In genomic region chrX:49291615-49292337, GRCh38 we compare ENCODE assay signal across 9 cellular contexts. TPM values are rescaled to one million over a fixed set of nuclear protein-coding genes. Genes with fewer than 3 reads are reported as not detected.
DNase-seq lines count a peak whose midpoint lies in the region; ATAC-seq, FAIRE-seq and TF ChIP-seq lines count a peak whose summit lies in the region.
"Had no signal": no experiment of that assay in that cellular context is flagged by ENCODE, and none has a peak within 500 bp of the region (broad histone marks: within the 10 kb centered on the region; RNA-seq: fewer than 3 reads in every experiment).

No MANE protein-coding gene starts in this region.

- H2BK20ac ChIP-seq in H1 (ENCODE audit: low read length): no peak overlapping the region

- H3K79me1 ChIP-seq in H1 (ENCODE audit: low read depth, low read length): no peaks in the 10 kb centered on the region

- H3K4me3 ChIP-seq in BJ (ENCODE audit: low read depth, low read length) (no peak overlapping the region), H1 (ENCODE audit: extremely low read depth in 1 of 4, insufficient read depth in 2 of 4, low read depth in 3 of 4, low read length in 4 of 4) (no peak overlapping the region)

- no peak overlapping the region for H3K27ac ChIP-seq in H1 (ENCODE audit: low read depth, low read length)

- H4K8ac ChIP-seq in H1 (ENCODE audit: extremely low read depth, insufficient read depth, low read length): peak overlapping the region; percentile 79; the same call in 1 of the 2 replicates

- H3K9ac ChIP-seq in H1 (replicated peaks in 1 of 4; ENCODE audit: extremely low read depth in 1 of 4, low read depth in 3 of 4, low read length in 3 of 4): no peak overlapping the region

- TF ChIP-seq RAD21 in H1 (IDR thresholded peaks at IDR 0.05 in 1 of 2, conservative IDR thresholded peaks at IDR 0.05 in 1 of 2; ENCODE audit: low read depth in 2 of 2, low read length in 2 of 2): peak; percentile 74 to 84

- ATAC-seq in GM19455 (IDR thresholded peaks at IDR 0.05; ENCODE audit: unreplicated experiment): peak; percentile 61
- peak; percentile 94 for ATAC-seq in stimulated activated naive CD8-positive, alpha-beta T cell treated with anti-CD3 and anti-CD28 coated beads, Interleukin-15, Interleukin-2, amounts not matched to agents 100 U/mL and 50 U/mL, for 24 hours
- no peak for ATAC-seq in GM19395 (IDR thresholded peaks at IDR 0.05; ENCODE audit: unreplicated experiment)

- FAIRE-seq in H1 (lab: Jason Lieb, UNC): no peak

- no peak for TF ChIP-seq EP300 in H1 (IDR thresholded peaks at IDR 0.05; ENCODE audit: borderline replicate concordance in 1 of 2, low read depth in 2 of 2, low read length in 2 of 2)

- no peaks in the 10 kb centered on the region for H3K4me1 ChIP-seq in H1 (replicated peaks in 1 of 4; ENCODE audit: control insufficient read depth in 3 of 4, insufficient read depth in 4 of 4, low read length in 3 of 4)

- 28% methylated on average over 8 of the region's 11 CpGs; no CpG with 5 or more reads in 1 of the 2 experiments for WGBS in H1 (ENCODE audit: extremely low coverage in 1 of 2, insufficient coverage in 1 of 2, insufficient read length in 1 of 2, insufficient replicate concordance in 2 of 2, low coverage in 1 of 2, low lambda C conversion rate in 2 of 2, missing lambda C conversion rate in 1 of 2), 2 experiments

- no peak overlapping the region for H3K14ac ChIP-seq in H1 (ENCODE audit: insufficient read length)

- no peak for TF ChIP-seq POLR2A in H1 (IDR thresholded peaks at IDR 0.05; ENCODE audit: control extremely low read depth in 1 of 2, low read depth in 2 of 2, low read length in 2 of 2)

- H3K27me3 ChIP-seq in BJ (ENCODE audit: control insufficient read depth, insufficient read depth, low read length) (no peaks in the 10 kb centered on the region), H1 (replicated peaks in 1 of 4; ENCODE audit: control insufficient read depth in 3 of 4, extremely low read depth in 1 of 4, insufficient read depth in 3 of 4, low read length in 3 of 4) (no peaks in the 10 kb centered on the region)

- no peak overlapping the region for H4K5ac ChIP-seq in H1 (ENCODE audit: insufficient read length, low read depth, low read length)

- H2AK5ac ChIP-seq in H1 (ENCODE audit: low read depth, low read length): no peak overlapping the region

- no peak overlapping the region for H3K18ac ChIP-seq in H1 (ENCODE audit: extremely low read depth, low read length)

- H2AFZ ChIP-seq in H1 (ENCODE audit: low read length): no peak overlapping the region

- H4K91ac ChIP-seq in H1 (replicated peaks; ENCODE audit: insufficient read length, low read length): no peak overlapping the region

- H4K20me1 ChIP-seq in H1 (replicated peaks in 1 of 2; ENCODE audit: control insufficient read depth in 1 of 2, insufficient read depth in 2 of 2, low read length in 2 of 2): no peaks in the 10 kb centered on the region

- H3K23me2 ChIP-seq in H1 (ENCODE audit: low read depth, low read length): no peaks in the 10 kb centered on the region

- H3K4me2 ChIP-seq in H1 (ENCODE audit: insufficient read depth in 1 of 2, low read depth in 2 of 2, low read length in 2 of 2): no peak overlapping the region

- no peak overlapping the region for H3K23ac ChIP-seq in H1 (ENCODE audit: insufficient read length)

- H3K56ac ChIP-seq in H1 (replicated peaks; ENCODE audit: insufficient read length, low read depth, low read length): no peak overlapping the region

- DNase-seq in BJ (ENCODE audit: low read depth) (no peak), NCI-H2227 treated with DMSO at 0.1 percent for 48 hours (lab: John Stamatoyannopoulos, UW) (peak; percentile 11), H1 (ENCODE audit: low read depth in 1 of 2, low spot score in 2 of 2) (peak; percentile 63 to 85), myocyte (ENCODE audit: low read depth) (peak; percentile 60)
- peak; percentile 65 to 66 for DNase-seq in activated CD4-positive, alpha-beta T cell treated with anti-CD3 and anti-CD28 coated beads, Interleukin-2, amount 50 U/mL, for 4 hours
- DNase-seq in stimulated activated naive CD8-positive, alpha-beta T cell treated with anti-CD3 and anti-CD28 coated beads, Interleukin-15, Interleukin-2, amounts not matched to agents 100 U/mL and 50 U/mL, for 24 hours: peak; percentile 79

- no peak overlapping the region for H2BK120ac ChIP-seq in H1 (replicated peaks; ENCODE audit: low read depth, low read length)

- H2BK5ac ChIP-seq in H1 (ENCODE audit: low read depth, low read length): no peak overlapping the region

- no peak overlapping the region for H2BK15ac ChIP-seq in H1 (ENCODE audit: low read length)

- H3K36me3 ChIP-seq in BJ (ENCODE audit: control insufficient read depth, insufficient read depth, low read length) (no peaks in the 10 kb centered on the region), H1 (ENCODE audit: control insufficient read depth in 2 of 4, insufficient read depth in 4 of 4, low read length in 3 of 4) (no peaks in the 10 kb centered on the region)

- POLR2A ChIA-PET in BJ (lab: Charles Lee): no interaction called here
- POLR2A ChIA-PET in H1 (lab: Charles Lee; ENCODE audit: partially characterized antibody): interaction anchor here (0.7 to 0.9 kb wide), 2 partner anchors 16 to 221 kb away, joined by 3 read pairs; no protein-coding TSS in a partner anchor

- H3K4ac ChIP-seq in H1 (replicated peaks; ENCODE audit: insufficient read length, low read depth, low read length): no peak overlapping the region

- H2BK12ac ChIP-seq in H1 (ENCODE audit: low read depth, low read length): no peak overlapping the region

- TF ChIP-seq CTCF in BJ (IDR thresholded peaks at IDR 0.05; ENCODE audit: insufficient read depth, low read depth, low read length): peak; percentile 71
- TF ChIP-seq CTCF in H1 (IDR thresholded peaks at IDR 0.05; ENCODE audit: control extremely low read depth in 1 of 3, insufficient read depth in 1 of 3, low read depth in 1 of 3, low read length in 3 of 3): peak; percentile 53 to 79 (median 57)

- CTCF ChIA-PET in BJ (lab: Yijun Ruan, JAX) (interaction anchor here (0.6 to 0.7 kb wide), 2 partner anchors 29 to 545 kb away, joined by 3 read pairs; no protein-coding TSS in a partner anchor), H1 (lab: Charles Lee; ENCODE audit: partially characterized antibody) (interaction anchor here (0.9 to 1.9 kb wide), 12 partner anchors 11 to 550 kb away, joined by 3 to 7 read pairs (median 4); no protein-coding TSS in a partner anchor)

- no peaks in the 10 kb centered on the region for H3K79me2 ChIP-seq in H1 (ENCODE audit: control insufficient read depth in 1 of 2, insufficient read depth in 2 of 2, low read length in 2 of 2)

- no peaks in the 10 kb centered on the region for H3K9me3 ChIP-seq in H1 (ENCODE audit: insufficient read depth in 2 of 2, low read depth in 1 of 2, low read length in 1 of 2)

RNA-seq across cellular contexts. Expression of gene GAGE10, which starts 11.7 kb away (rescaled TPM):
- not detected in 2 replicates for polyA plus RNA-seq in BJ (2011; rRNA removed)
- not detected in 2 replicates for polyA minus RNA-seq in BJ (2011; rRNA and poly(A)+ RNA removed)
- total RNA-seq in H1 (2021; fragmentation: NEBNext Ultra II Directional; extraction: Animal tissue kit (Norgen Biotek cat#: 25700)): not detected in 2 replicates
- not detected in 2 replicates for polyA plus RNA-seq in H1 (2011; rRNA removed)
- polyA plus RNA-seq in H1 (2011; cell fraction: cytosol; rRNA removed): not detected
- not detected for polyA plus RNA-seq in H1 (2011; cell fraction: nucleus; rRNA removed)
- polyA plus RNA-seq in H1 (2012, experiment 1 of 2): not detected in 4 replicates
- polyA plus RNA-seq in H1 (2012, experiment 2 of 2): not detected
- polyA plus RNA-seq in H1 (2013, experiment 1 of 2): not detected
- not detected for polyA plus RNA-seq in H1 (2013, experiment 2 of 2)
- polyA minus RNA-seq in H1 (2011; rRNA and poly(A)+ RNA removed): not detected in 2 replicates
- not detected for polyA minus RNA-seq in H1 (2011; cell fraction: cytosol; rRNA and poly(A)+ RNA removed)
- not detected for polyA minus RNA-seq in H1 (2011; cell fraction: nucleus; rRNA and poly(A)+ RNA removed)
- total RNA-seq in myocyte: not detected in 2 replicates
- not detected for polyA plus RNA-seq in myocyte (2012)
- total RNA-seq: temporal lobe had no signal

RNA-seq across cellular contexts. Expression of gene PPP1R3F, which starts 22.2 kb away (rescaled TPM):
- polyA plus RNA-seq in BJ (2011; rRNA removed) (2.5 and 3.5 TPM in 2 replicates), H1 (2011; rRNA removed) (5.1 and 6.2 TPM in 2 replicates)
- polyA minus RNA-seq in BJ (2011; rRNA and poly(A)+ RNA removed): 0.51 and 2.6 TPM in 2 replicates
- total RNA-seq in H1 (2021; fragmentation: NEBNext Ultra II Directional; extraction: Animal tissue kit (Norgen Biotek cat#: 25700)): 6.1 and 6.8 TPM in 2 replicates
- 6.2 TPM for polyA plus RNA-seq in H1 (2011; cell fraction: cytosol; rRNA removed)
- 14.8 TPM for polyA plus RNA-seq in H1 (2011; cell fraction: nucleus; rRNA removed)
- polyA plus RNA-seq in H1 (2012, experiment 1 of 2): 4.0 to 7.5 TPM (median 5.6 TPM) in 4 replicates
- 7.8 TPM for polyA plus RNA-seq in H1 (2012, experiment 2 of 2)
- polyA plus RNA-seq in H1 (2013, experiment 1 of 2): 3.0 TPM
- polyA plus RNA-seq in H1 (2013, experiment 2 of 2): 2.7 TPM
- polyA minus RNA-seq in H1 (2011; rRNA and poly(A)+ RNA removed): 2.7 and 3.0 TPM in 2 replicates
- 8.6 TPM for polyA minus RNA-seq in H1 (2011; cell fraction: cytosol; rRNA and poly(A)+ RNA removed)
- 8.9 TPM for polyA minus RNA-seq in H1 (2011; cell fraction: nucleus; rRNA and poly(A)+ RNA removed)
- total RNA-seq in myocyte: 31.2 and 34.8 TPM in 2 replicates
- polyA plus RNA-seq in myocyte (2012): 15.0 TPM

RNA-seq across cellular contexts. Expression of gene FOXP3, which starts 27.3 kb away (rescaled TPM):
- polyA plus RNA-seq in BJ (2011; rRNA removed) (0.12 and 0.18 TPM in 2 replicates), H1 (2011; rRNA removed) (0.54 and 0.67 TPM in 2 replicates)
- polyA minus RNA-seq in BJ (2011; rRNA and poly(A)+ RNA removed): not detected in 2 replicates
- 0.23 and 0.37 TPM in 2 replicates for total RNA-seq in H1 (2021; fragmentation: NEBNext Ultra II Directional; extraction: Animal tissue kit (Norgen Biotek cat#: 25700))
- polyA plus RNA-seq in H1 (2011; cell fraction: cytosol; rRNA removed): 0.52 TPM
- 0.86 TPM for polyA plus RNA-seq in H1 (2011; cell fraction: nucleus; rRNA removed)
- polyA plus RNA-seq in H1 (2012, experiment 1 of 2): 0.35 to 0.74 TPM (median 0.45 TPM) in 4 replicates
- 0.30 TPM for polyA plus RNA-seq in H1 (2012, experiment 2 of 2)
- 0.24 TPM for polyA plus RNA-seq in H1 (2013, experiment 1 of 2)
- polyA plus RNA-seq in H1 (2013, experiment 2 of 2): 0.28 TPM
- 0.49 and 0.69 TPM in 2 replicates for polyA minus RNA-seq in H1 (2011; rRNA and poly(A)+ RNA removed)
- polyA minus RNA-seq in H1 (2011; cell fraction: cytosol; rRNA and poly(A)+ RNA removed): 0.66 TPM
- not detected for polyA minus RNA-seq in H1 (2011; cell fraction: nucleus; rRNA and poly(A)+ RNA removed)
- total RNA-seq in myocyte: 0.05 TPM in 1 of 2 replicates, not detected in the other
- polyA plus RNA-seq in myocyte (2012): 0.20 TPM

RNA-seq across cellular contexts. Expression of gene GAGE12J, which starts 30.1 kb away (rescaled TPM):
- polyA plus RNA-seq in BJ (2011; rRNA removed) (not detected in 2 replicates), H1 (2011; rRNA removed) (not detected in 2 replicates)
- not detected in 2 replicates for polyA minus RNA-seq in BJ (2011; rRNA and poly(A)+ RNA removed)
- not detected in 2 replicates for total RNA-seq in H1 (2021; fragmentation: NEBNext Ultra II Directional; extraction: Animal tissue kit (Norgen Biotek cat#: 25700))
- polyA plus RNA-seq in H1 (2011; cell fraction: cytosol; rRNA removed): not detected
- polyA plus RNA-seq in H1 (2011; cell fraction: nucleus; rRNA removed): not detected
- not detected in 4 replicates for polyA plus RNA-seq in H1 (2012, experiment 1 of 2)
- polyA plus RNA-seq in H1 (2012, experiment 2 of 2): not detected
- polyA plus RNA-seq in H1 (2013, experiment 1 of 2): not detected
- polyA plus RNA-seq in H1 (2013, experiment 2 of 2): not detected
- not detected in 2 replicates for polyA minus RNA-seq in H1 (2011; rRNA and poly(A)+ RNA removed)
- polyA minus RNA-seq in H1 (2011; cell fraction: cytosol; rRNA and poly(A)+ RNA removed): not detected
- polyA minus RNA-seq in H1 (2011; cell fraction: nucleus; rRNA and poly(A)+ RNA removed): not detected
- total RNA-seq in myocyte: not detected in 2 replicates
- polyA plus RNA-seq in myocyte (2012): not detected
- total RNA-seq: temporal lobe had no signal

RNA-seq across cellular contexts. Expression of gene GAGE13, which starts 39.6 kb away (rescaled TPM):
- polyA plus RNA-seq in BJ (2011; rRNA removed) (not detected in 2 replicates), H1 (2011; rRNA removed) (not detected in 2 replicates)
- polyA minus RNA-seq in BJ (2011; rRNA and poly(A)+ RNA removed): not detected in 2 replicates
- not detected in 2 replicates for total RNA-seq in H1 (2021; fragmentation: NEBNext Ultra II Directional; extraction: Animal tissue kit (Norgen Biotek cat#: 25700))
- polyA plus RNA-seq in H1 (2011; cell fraction: cytosol; rRNA removed): not detected
- polyA plus RNA-seq in H1 (2011; cell fraction: nucleus; rRNA removed): not detected
- not detected in 4 replicates for polyA plus RNA-seq in H1 (2012, experiment 1 of 2)
- not detected for polyA plus RNA-seq in H1 (2012, experiment 2 of 2)
- polyA plus RNA-seq in H1 (2013, experiment 1 of 2): not detected
- not detected for polyA plus RNA-seq in H1 (2013, experiment 2 of 2)
- polyA minus RNA-seq in H1 (2011; rRNA and poly(A)+ RNA removed): not detected in 2 replicates
- polyA minus RNA-seq in H1 (2011; cell fraction: cytosol; rRNA and poly(A)+ RNA removed): not detected
- polyA minus RNA-seq in H1 (2011; cell fraction: nucleus; rRNA and poly(A)+ RNA removed): not detected
- total RNA-seq in myocyte: not detected in 2 replicates
- polyA plus RNA-seq in myocyte (2012): not detected
- total RNA-seq: temporal lobe had no signal
